ENCODE assay signal across 8 cellular contexts in genomic region chr5:95842955-95843544, GRCh38. TPM values are rescaled to one million over a fixed set of nuclear protein-coding genes. Genes with fewer than 3 reads are reported as not detected.
DNase-seq lines count a peak whose midpoint lies in the region; ATAC-seq and TF ChIP-seq lines count a peak whose summit lies in the region.

No MANE protein-coding gene starts in this region.

- no peak overlapping the region for H3K4me2 ChIP-seq in PC-3 (ENCODE audit: low read length)

- H3K36me3 ChIP-seq in PC-3 (ENCODE audit: low read depth, low read length) (no peaks in the 10 kb centered on the region), right atrium auricular region (no peaks in the 10 kb centered on the region)

- DNase-seq in NCI-H1694 treated with DMSO at 0.1 percent for 48 hours (lab: John Stamatoyannopoulos, UW) (peak; percentile 1), NCI-H1694 (lab: John Stamatoyannopoulos, UW) (no peak), PC-3 (peak; percentile 62), right atrium auricular region (ENCODE audit: low spot score) (peak; percentile 79), NCI-H146 treated with DMSO at 0.1 percent for 48 hours (lab: John Stamatoyannopoulos, UW; ENCODE audit: unreplicated experiment) (no peak)
- peak; percentile 47 for DNase-seq in activated effector memory CD4-positive, alpha-beta T cell treated with Interleukin-2 at 50 U/mL for 16 hours
- peak; percentile 43 to 63 for DNase-seq in stimulated activated CD4-positive, alpha-beta T cell treated with anti-CD3 and anti-CD28 coated beads, Interleukin-4, amount 100 ng/mL, for 4 hours

- TF ChIP-seq CTCF in PC-3 (conservative IDR thresholded peaks at IDR 0.05; ENCODE audit: low read depth, low read length) (peak; percentile 46), right atrium auricular region (IDR thresholded peaks at IDR 0.05) (peak in 1 of 2 donors; percentile 56)

- H3K79me2 ChIP-seq in PC-3 (ENCODE audit: low read length), result no peaks in the 10 kb centered on the region

- intact Hi-C loops in PC-3 (cut with micrococcal nuclease), result loop anchor here (1.0 to 10.0 kb wide), 2 partner anchors 62 to 558 kb away; partner anchors contain the start of gene MCTP1

- no TSS peak for BruUV-seq in PC-3 (replicated peaks; lab: Mats Ljungman, UMichigan)

- POLR2A ChIA-PET in PC-3 (lab: Charles Lee; ENCODE audit: unreplicated experiment), result no interaction called here

- no peak overlapping the region for H3K4me3 ChIP-seq in PC-3 (ENCODE audit: low read length)
- H3K4me3 ChIP-seq in right atrium auricular region, result no peak overlapping the region

- H3K27me3 ChIP-seq in PC-3 (ENCODE audit: low read length) (no peaks in the 10 kb centered on the region), right atrium auricular region (no peaks in the 10 kb centered on the region)

- H3K9me3 ChIP-seq in PC-3 (ENCODE audit: low read length) (no peaks in the 10 kb centered on the region), right atrium auricular region (no peaks in the 10 kb centered on the region)

- peak overlapping the region; percentile 53 for H2AFZ ChIP-seq in PC-3 (ENCODE audit: low read length)

- peak overlapping the region; percentile 49 for H3K27ac ChIP-seq in PC-3 (ENCODE audit: low read length)
- H3K27ac ChIP-seq in right atrium auricular region, result peak overlapping the region; percentile 66 to 80

- no peaks in the 10 kb centered on the region for H4K20me1 ChIP-seq in PC-3 (ENCODE audit: low read length)

- H3K9ac ChIP-seq in PC-3 (ENCODE audit: low read length), result no peak overlapping the region

- H3K9me2 ChIP-seq in PC-3 (replicated peaks; ENCODE audit: low read length), result no peaks in the 10 kb centered on the region

- CTCF ChIA-PET in PC-3 (lab: Charles Lee), result interaction anchor here (0.5 to 0.8 kb wide), 2 partner anchors 62 kb away, joined by 3 to 8 read pairs; no protein-coding TSS in a partner anchor

- ATAC-seq in HG03045 (IDR thresholded peaks at IDR 0.05; ENCODE audit: unreplicated experiment) (peak; percentile 91), PC-3 (peak; percentile 81)

- no peaks in the 10 kb centered on the region for H3F3A ChIP-seq in PC-3 (ENCODE audit: low read length, unreplicated experiment)

- H3K4me1 ChIP-seq in PC-3 (ENCODE audit: insufficient read depth, low read length) (peaks cover 7% of the 10 kb centered on the region; the same call in 1 of the 2 replicates), right atrium auricular region (peaks cover 0 to 19% of the 10 kb centered on the region in 2 donors)

RNA-seq across cellular contexts. Expression of gene GLRX, which starts 20.5 kb away (rescaled TPM):
- total RNA-seq in PC-3 (2014; rRNA removed) (24.6 and 27.4 TPM in 2 replicates), right atrium auricular region (100 to 1,000 TPM; 151 to 173 TPM)

Comparison
In these comparisons a context has a peak if more than half of its experiments do, and no peak if none do; other contexts are left out.
1. DNase-seq: peak in NCI-H1694 treated with DMSO at 0.1 percent for 48 hours (single experiment), PC-3 (single experiment), activated effector memory CD4-positive, alpha-beta T cell treated with Interleukin-2 at 50 U/mL for 16 hours (single experiment), right atrium auricular region (single experiment) and stimulated activated CD4-positive, alpha-beta T cell treated with anti-CD3 and anti-CD28 coated beads, Interleukin-4, amount 100 ng/mL, for 4 hours (2 of 2); none in NCI-H1694 (single experiment) and NCI-H146 treated with DMSO at 0.1 percent for 48 hours (single experiment).